8 cellular contexts compared by ENCODE assay signal in the genomic region with DNA sequence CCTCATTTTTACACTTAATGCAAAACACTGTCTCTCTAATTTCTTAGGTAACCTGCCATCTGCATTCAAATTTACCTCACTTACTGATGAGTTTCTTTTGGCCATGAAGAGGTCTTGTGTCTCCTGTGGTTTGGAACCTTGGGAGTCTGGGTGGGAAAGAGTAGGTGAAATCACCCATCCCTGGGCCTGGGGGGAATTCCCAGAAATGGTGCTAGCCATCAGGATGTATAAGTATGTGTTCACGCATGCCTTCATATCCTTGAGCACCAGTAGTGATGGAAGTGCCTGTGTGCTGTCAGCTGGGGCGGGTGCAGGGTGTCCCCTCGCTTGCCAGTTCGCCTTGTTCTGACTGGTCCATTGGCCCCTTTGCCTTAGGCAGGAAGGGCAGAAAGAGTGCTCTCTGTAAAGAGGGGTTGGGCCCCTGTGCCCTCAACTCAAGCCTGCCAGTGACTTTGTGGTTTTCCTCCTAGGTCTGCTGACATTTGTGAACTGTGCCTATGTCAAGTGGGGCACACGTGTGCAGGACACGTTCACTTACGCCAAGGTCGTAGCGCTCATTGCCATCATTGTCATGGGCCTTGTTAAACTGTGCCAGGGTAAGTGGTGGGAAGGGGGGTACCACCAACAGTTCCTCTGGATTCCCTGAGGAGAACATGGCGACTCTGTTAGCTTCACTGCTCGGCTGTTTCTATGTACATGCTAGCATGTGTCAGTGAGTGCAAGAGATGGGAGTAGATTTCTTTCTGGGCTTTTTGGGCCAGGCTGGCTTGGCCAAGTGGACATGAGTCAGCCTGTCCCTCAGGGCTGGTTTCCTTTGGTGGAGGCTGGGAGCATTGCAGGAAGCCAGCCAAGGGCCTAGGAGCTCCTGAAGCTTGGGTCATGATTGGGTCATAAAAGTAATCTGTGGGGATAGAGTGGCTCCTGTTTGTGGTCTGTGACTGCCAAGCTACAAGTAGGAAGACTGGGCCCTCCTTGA.
DNase-seq lines count a peak whose midpoint lies in the region; ATAC-seq and TF ChIP-seq lines count a peak whose summit lies in the region.

No MANE protein-coding gene starts in this region.

- H3K79me2 ChIP-seq in parathyroid adenoma, result peaks cover 3% of the 10 kb centered on the region

- H3K4me3 ChIP-seq in effector memory CD4-positive, alpha-beta T cell (ENCODE audit: insufficient read depth, low read depth, low read length, poor library complexity, severe bottlenecking), result peak overlapping the region; percentile 20
- no peak overlapping the region for H3K4me3 ChIP-seq in parathyroid adenoma (ENCODE audit: low read depth, low read length)

- DNase-seq in EL, result peak; percentile 95
- peak; percentile 24 to 53 for DNase-seq in SW 1271 (lab: John Stamatoyannopoulos, UW)
- DNase-seq in effector memory CD4-positive, alpha-beta T cell, result peak in 2 of 3 donors; percentile 14 to 32
- no peak for DNase-seq in effector CD8-positive, alpha-beta T cell (lab: John Stamatoyannopoulos, UW)
- no peak for DNase-seq in SHP77 (lab: John Stamatoyannopoulos, UW)

- ATAC-seq in HG02938 (IDR thresholded peaks at IDR 0.05; ENCODE audit: unreplicated experiment) (no peak), HG02678 (IDR thresholded peaks at IDR 0.05; ENCODE audit: unreplicated experiment) (no peak)

- no peak overlapping the region for H2AFZ ChIP-seq in parathyroid adenoma

- H3K9me3 ChIP-seq in effector memory CD4-positive, alpha-beta T cell (ENCODE audit: control insufficient read depth, low read length), result no peaks in the 10 kb centered on the region
- H3K9me3 ChIP-seq in parathyroid adenoma (ENCODE audit: control insufficient read depth, low read length), result no peaks in the 10 kb centered on the region

- H3K36me3 ChIP-seq in effector memory CD4-positive, alpha-beta T cell (ENCODE audit: control insufficient read depth, insufficient read depth, low read length), result peaks cover 18% of the 10 kb centered on the region
- no peaks in the 10 kb centered on the region for H3K36me3 ChIP-seq in parathyroid adenoma (ENCODE audit: control insufficient read depth, insufficient read depth, low read length)

- no peak overlapping the region for H3K9ac ChIP-seq in parathyroid adenoma

- peak overlapping the region; percentile 73 for H3K27ac ChIP-seq in effector memory CD4-positive, alpha-beta T cell (ENCODE audit: insufficient read depth, low read length, poor library complexity, severe bottlenecking)
- peak overlapping the region; percentile 5 for H3K27ac ChIP-seq in parathyroid adenoma

- TF ChIP-seq CTCF in parathyroid adenoma (IDR thresholded peaks at IDR 0.05), result no peak

- H3K4me2 ChIP-seq in parathyroid adenoma (ENCODE audit: low read length), result no peak overlapping the region

- H3K4me1 ChIP-seq in effector memory CD4-positive, alpha-beta T cell (ENCODE audit: control insufficient read depth, insufficient read depth, low read length, poor library complexity, severe bottlenecking), result peaks cover 98% of the 10 kb centered on the region
- H3K4me1 ChIP-seq in parathyroid adenoma, result peaks cover 8% of the 10 kb centered on the region

- no peaks in the 10 kb centered on the region for H3K27me3 ChIP-seq in effector memory CD4-positive, alpha-beta T cell (replicated peaks; ENCODE audit: control insufficient read depth, insufficient read depth, low read length, poor library complexity, severe bottlenecking)
- no peaks in the 10 kb centered on the region for H3K27me3 ChIP-seq in parathyroid adenoma (ENCODE audit: control insufficient read depth, insufficient read depth, low read length)

Comparison
In these comparisons a context has a peak if more than half of its experiments do, and no peak if none do; other contexts are left out.
1. DNase-seq: peak in EL (single experiment), SW 1271 (2 of 2) and effector memory CD4-positive, alpha-beta T cell (2 of 3); none in effector CD8-positive, alpha-beta T cell (single experiment) and SHP77 (0 of 2).